In genomic region chr4:116636917-116637316, GRCh38 we compare ENCODE assay signal across 15 cellular contexts.
DNase-seq lines count a peak whose midpoint lies in the region; ATAC-seq and TF ChIP-seq lines count a peak whose summit lies in the region.
"Had no signal": no experiment of that assay in that cellular context is flagged by ENCODE, and none has a peak within 500 bp of the region (broad histone marks: within the 10 kb centered on the region; RNA-seq: fewer than 3 reads in every experiment).

No MANE protein-coding gene starts in this region.

- H3K4me1 ChIP-seq in ovary (ENCODE audit: insufficient read depth): no peaks in the 10 kb centered on the region
- H3K4me1 ChIP-seq: BLaER1 treated with 17β-estradiol and CSF1 and Interleukin-3, amounts not matched to agents 10 nM and 100 nM had no signal

- H3K4me3 Mint-ChIP-seq in endothelial cell (ENCODE audit: unreplicated experiment): no peak overlapping the region
- H3K4me3 Mint-ChIP-seq: activated T-cell treated with anti-CD3 and anti-CD28 coated beads, Interleukin-2, amount 50 U/mL, for 4 hours; IgD-negative memory B cell had no signal

- no peak overlapping the region for H3K27ac Mint-ChIP-seq in endothelial cell (ENCODE audit: unreplicated experiment)
- H3K27ac Mint-ChIP-seq: IgD-negative memory B cell had no signal

- 19 to 27% (median 23%) methylated on average over 1 of the region's 1 CpG for WGBS in ovary, 3 donors

- H3K27ac ChIP-seq in ovary: no peak overlapping the region
- H3K27ac ChIP-seq: BLaER1 treated with 17β-estradiol and CSF1 and Interleukin-3, amounts not matched to agents 10 nM and 100 nM; cardiac muscle cell had no signal

- H3K36me3 Mint-ChIP-seq in endothelial cell (ENCODE audit: low read depth, unreplicated experiment): no peaks in the 10 kb centered on the region
- H3K36me3 Mint-ChIP-seq: IgD-negative memory B cell had no signal

- no peak overlapping the region for H3K4me3 ChIP-seq in ovary
- H3K4me3 ChIP-seq: BLaER1 treated with 17β-estradiol and CSF1 and Interleukin-3, amounts not matched to agents 10 nM and 100 nM; cardiac muscle cell had no signal

- H3K27me3 Mint-ChIP-seq in endothelial cell (ENCODE audit: unreplicated experiment): no peaks in the 10 kb centered on the region
- H3K27me3 Mint-ChIP-seq: IgD-negative memory B cell had no signal

- no peaks in the 10 kb centered on the region for H3K4me1 Mint-ChIP-seq in endothelial cell (ENCODE audit: unreplicated experiment)
- H3K4me1 Mint-ChIP-seq: IgD-negative memory B cell had no signal

- no peak for TF ChIP-seq CTCF in endothelial cell (IDR thresholded peaks at IDR 0.05; ENCODE audit: unreplicated experiment)
- TF ChIP-seq CTCF in ovary (IDR thresholded peaks at IDR 0.05): no peak

- DNase-seq in NOMO-1 (lab: John Stamatoyannopoulos, UW; ENCODE audit: unreplicated experiment in 2 of 2): peak; percentile 36 to 70
- no peak for DNase-seq in anterior cingulate cortex (lab: John Stamatoyannopoulos, UW)
- no peak for DNase-seq in endothelial cell (ENCODE audit: low spot score)
- DNase-seq in activated CD8-positive, alpha-beta memory T cell treated with anti-CD3 and anti-CD28 coated beads for 24 hours: no peak
- no peak for DNase-seq in ovary
- DNase-seq: activated T-cell treated with anti-CD3 and anti-CD28 coated beads, Interleukin-2, amount 50 U/mL, for 4 hours; kidney; stimulated activated CD4-positive, alpha-beta T cell treated with anti-CD3 and anti-CD28 coated beads, Interleukin-1b, Interleukin-23, amount 100 ng/mL, for 48 hours; T-helper 9 cell had no signal

- ATAC-seq in GM18511 (IDR thresholded peaks at IDR 0.05; ENCODE audit: unreplicated experiment): peak; percentile 100
- peak; percentile 99 for ATAC-seq in GM21423 (IDR thresholded peaks at IDR 0.05; ENCODE audit: unreplicated experiment)
- ATAC-seq in HG03064 (IDR thresholded peaks at IDR 0.05; ENCODE audit: low read depth, unreplicated experiment): peak; percentile 91
- ATAC-seq: activated T-cell treated with anti-CD3 and anti-CD28 coated beads, Interleukin-2, amount 50 U/mL, for 4 hours had no signal

- no peak for TF ChIP-seq POLR2A in ovary (IDR thresholded peaks at IDR 0.05)

- TF ChIP-seq EP300 in ovary (IDR thresholded peaks at IDR 0.05): no peak

- no peaks in the 10 kb centered on the region for H3K27me3 ChIP-seq in ovary
- H3K27me3 ChIP-seq: BLaER1 treated with 17β-estradiol and CSF1 and Interleukin-3, amounts not matched to agents 10 nM and 100 nM had no signal

- no peaks in the 10 kb centered on the region for H3K9me3 Mint-ChIP-seq in endothelial cell (ENCODE audit: unreplicated experiment)

- intact Hi-C loops in ovary (cut with DNase I): no loop called here

- no peaks in the 10 kb centered on the region for H3K9me3 ChIP-seq in ovary
- H3K9me3 ChIP-seq: BLaER1 treated with 17β-estradiol and CSF1 and Interleukin-3, amounts not matched to agents 10 nM and 100 nM had no signal

- no peaks in the 10 kb centered on the region for H3K36me3 ChIP-seq in ovary
- H3K36me3 ChIP-seq: BLaER1 treated with 17β-estradiol and CSF1 and Interleukin-3, amounts not matched to agents 10 nM and 100 nM; cardiac muscle cell had no signal

Comparison
In these comparisons a context has a peak if more than half of its experiments do, and no peak if none do; other contexts are left out.
1. DNase-seq: peak in NOMO-1 (2 of 2); none in anterior cingulate cortex (0 of 58), endothelial cell (single experiment), activated CD8-positive, alpha-beta memory T cell treated with anti-CD3 and anti-CD28 coated beads for 24 hours (single experiment) and ovary (0 of 5).
2. Peak in every context shown above with its lines, with median percentiles within 50 percentile points of each other: ATAC-seq.